ENCODE assay signal across 11 cellular contexts in genomic region chr9:133396952-133397351, GRCh38. TPM values are rescaled to one million over a fixed set of nuclear protein-coding genes. Genes with fewer than 3 reads are reported as not detected.
DNase-seq lines count a peak whose midpoint lies in the region; ATAC-seq and TF ChIP-seq lines count a peak whose summit lies in the region.
"Had no signal": no experiment of that assay in that cellular context is flagged by ENCODE, and none has a peak within 500 bp of the region (broad histone marks: within the 10 kb centered on the region; RNA-seq: fewer than 3 reads in every experiment).

No MANE protein-coding gene starts in this region.

- CTCF ChIA-PET in SK-N-SH (lab: Yijun Ruan, JAX), result interaction anchor here (1.4 to 1.6 kb wide), 3 partner anchors 20 to 91 kb away, joined by 3 to 5 read pairs (median 4); no protein-coding TSS in a partner anchor

- H3F3A ChIP-seq in SK-N-SH (replicated peaks; ENCODE audit: insufficient read depth), result no peaks in the 10 kb centered on the region

- no peaks in the 10 kb centered on the region for H3K27me3 ChIP-seq in SK-N-SH (ENCODE audit: insufficient read depth)

- H3K4me1 ChIP-seq in SK-N-SH (ENCODE audit: control insufficient read depth in 1 of 2, insufficient read depth in 2 of 2, low read depth in 1 of 2, low read length in 1 of 2), result no peaks in the 10 kb centered on the region

- TF ChIP-seq EP300 in SK-N-SH (IDR thresholded peaks at IDR 0.05; ENCODE audit: borderline replicate concordance in 1 of 2, low read depth in 1 of 2, low read length in 1 of 2), result no peak

- peak; percentile 39 for TF ChIP-seq RAD21 in SK-N-SH (IDR thresholded peaks at IDR 0.05; ENCODE audit: low read length)

- no peaks in the 10 kb centered on the region for H3K9me2 ChIP-seq in SK-N-SH

- no peak overlapping the region for H3K27ac ChIP-seq in SK-N-SH (ENCODE audit: low read depth in 2 of 2, low read length in 1 of 2)
- H3K27ac ChIP-seq: SK-N-MC had no signal

- peak; percentile 34; the same call in 1 of the 2 replicates for TF ChIP-seq CTCF in GM12874 (IDR thresholded peaks at IDR 0.05; ENCODE audit: insufficient read depth, low read depth, low read length)
- TF ChIP-seq CTCF in SK-N-SH (IDR thresholded peaks at IDR 0.05), result peak; percentile 40

- no peaks in the 10 kb centered on the region for H3K9me3 ChIP-seq in SK-N-SH

- DNase-seq in AG08395 (ENCODE audit: low spot score) (peak; percentile 21), SK-N-SH (peak; percentile 69), hepatic stellate cell (ENCODE audit: low spot score) (peak; percentile 44), NCI-H1417 treated with DMSO at 0.1 percent for 48 hours (lab: John Stamatoyannopoulos, UW) (no peak)
- DNase-seq: activated effector memory CD4-positive, alpha-beta T cell treated with Interleukin-2 at 50 U/mL for 16 hours; naive thymus-derived CD8-positive, alpha-beta T cell had no signal

- no peaks in the 10 kb centered on the region for H4K20me1 ChIP-seq in SK-N-SH (ENCODE audit: insufficient read depth)

- POLR2A ChIA-PET in SK-N-SH (lab: Yijun Ruan, JAX), result no interaction called here

- no peak for ATAC-seq in GM21367 (IDR thresholded peaks at IDR 0.05; ENCODE audit: unreplicated experiment)
- no peak for ATAC-seq in HG02588 (IDR thresholded peaks at IDR 0.05; ENCODE audit: unreplicated experiment)
- ATAC-seq in HG03025 (IDR thresholded peaks at IDR 0.05; ENCODE audit: low FRiP score, unreplicated experiment), result no peak
- ATAC-seq: naive thymus-derived CD8-positive, alpha-beta T cell had no signal

- no peaks in the 10 kb centered on the region for H3K79me2 ChIP-seq in SK-N-SH (ENCODE audit: insufficient read depth)

- no peak overlapping the region for H3K4me2 ChIP-seq in SK-N-SH

- H2AFZ ChIP-seq in SK-N-SH (ENCODE audit: low read depth), result no peak overlapping the region

- 62% methylated on average over 7 of the region's 14 CpGs for WGBS in SK-N-SH (ENCODE audit: low lambda C conversion rate)

- no peak overlapping the region for H3K9ac ChIP-seq in SK-N-SH

- no peaks in the 10 kb centered on the region for H3K36me3 ChIP-seq in SK-N-SH (replicated peaks in 1 of 2; ENCODE audit: control insufficient read depth in 1 of 2, insufficient read depth in 2 of 2, low read length in 1 of 2)

- H3K4me3 ChIP-seq in SK-N-SH (ENCODE audit: low read depth in 2 of 2, low read length in 1 of 2), result no peak overlapping the region
- H3K4me3 ChIP-seq: SK-N-MC had no signal

TF ChIP-seq in SK-N-SH, 30 proteins besides CTCF, POLR2A, EP300 and RAD21:
- TF ChIP-seq TCF12 (IDR thresholded peaks at IDR 0.05) (no peak), POLR2AphosphoS5 (IDR thresholded peaks at IDR 0.05; ENCODE audit: low read depth, low read length) (no peak), MEF2A (IDR thresholded peaks at IDR 0.05; ENCODE audit: borderline replicate concordance, low read depth) (no peak), GATA2 (CRISPR knock-in tag; IDR thresholded peaks at IDR 0.05) (no peak), SIN3A (IDR thresholded peaks at IDR 0.05; ENCODE audit: borderline replicate concordance, low read depth, low read length) (no peak), IRF3 (IDR thresholded peaks at IDR 0.05; ENCODE audit: low read depth, low read length) (no peak), MXI1 (IDR thresholded peaks at IDR 0.05; ENCODE audit: low read depth, low read length) (no peak), JUND (IDR thresholded peaks at IDR 0.05) (no peak), NFIC (IDR thresholded peaks at IDR 0.05; ENCODE audit: borderline replicate concordance) (no peak), USF1 (IDR thresholded peaks at IDR 0.05; ENCODE audit: borderline replicate concordance, low read depth) (no peak), PBX3 (IDR thresholded peaks at IDR 0.05) (no peak), ZBTB33 (IDR thresholded peaks at IDR 0.05; ENCODE audit: borderline replicate concordance, low read depth) (no peak), ELF1 (IDR thresholded peaks at IDR 0.05) (no peak), EZH2phosphoT487 (IDR thresholded peaks at IDR 0.05; ENCODE audit: borderline replicate concordance, low read depth) (no peak), RCOR1 (IDR thresholded peaks at IDR 0.05; ENCODE audit: low read length) (no peak), FOSL2 (IDR thresholded peaks at IDR 0.05; ENCODE audit: borderline replicate concordance, low read depth) (no peak), TAF1 (IDR thresholded peaks at IDR 0.05; ENCODE audit: borderline replicate concordance, low read depth, low read length) (no peak), USF2 (IDR thresholded peaks at IDR 0.05; ENCODE audit: borderline replicate concordance, low read depth, low read length) (no peak), RXRA (IDR thresholded peaks at IDR 0.05; ENCODE audit: borderline replicate concordance, low read depth) (no peak)

RNA-seq across cellular contexts. Expression of gene STKLD1, which starts 20.8 kb away (rescaled TPM):
- polyA plus RNA-seq in SK-N-SH (2012; rRNA removed), result 2.3 and 2.5 TPM in 2 replicates
- polyA plus RNA-seq in SK-N-SH (2012; cell fraction: cytosol; rRNA removed), result 1.5 and 2.2 TPM in 2 replicates
- 7.4 and 9.9 TPM in 2 replicates for polyA plus RNA-seq in SK-N-SH (2012; cell fraction: nucleus; rRNA removed)

RNA-seq across cellular contexts. Expression of gene REXO4, which starts 20.9 kb away (rescaled TPM):
- polyA plus RNA-seq in SK-N-SH (2012; rRNA removed), result 34.2 and 37.3 TPM in 2 replicates
- polyA plus RNA-seq in SK-N-SH (2012; cell fraction: cytosol; rRNA removed), result 31.7 and 34.1 TPM in 2 replicates
- 21.7 and 30.0 TPM in 2 replicates for polyA plus RNA-seq in SK-N-SH (2012; cell fraction: nucleus; rRNA removed)

RNA-seq across cellular contexts. Expression of gene SURF4, which starts 21.1 kb away (rescaled TPM):
- 156 and 165 TPM in 2 replicates for polyA plus RNA-seq in SK-N-SH (2012; rRNA removed)
- 129 and 166 TPM in 2 replicates for polyA plus RNA-seq in SK-N-SH (2012; cell fraction: cytosol; rRNA removed)
- 98.0 and 123 TPM in 2 replicates for polyA plus RNA-seq in SK-N-SH (2012; cell fraction: nucleus; rRNA removed)

RNA-seq across cellular contexts. Expression of gene ADAMTS13, which starts 25.2 kb away (rescaled TPM):
- 10.6 and 12.3 TPM in 2 replicates for polyA plus RNA-seq in SK-N-SH (2012; rRNA removed)
- 3.3 and 5.1 TPM in 2 replicates for polyA plus RNA-seq in SK-N-SH (2012; cell fraction: cytosol; rRNA removed)
- 69.2 and 70.7 TPM in 2 replicates for polyA plus RNA-seq in SK-N-SH (2012; cell fraction: nucleus; rRNA removed)

RNA-seq across cellular contexts. Expression of gene SURF2, which starts 40.6 kb away (rescaled TPM):
- 35.7 and 46.8 TPM in 2 replicates for polyA plus RNA-seq in SK-N-SH (2012; rRNA removed)
- 43.6 and 46.4 TPM in 2 replicates for polyA plus RNA-seq in SK-N-SH (2012; cell fraction: cytosol; rRNA removed)
- 18.4 and 29.1 TPM in 2 replicates for polyA plus RNA-seq in SK-N-SH (2012; cell fraction: nucleus; rRNA removed)
